ENCODE assay signal across 20 cellular contexts in the genomic region with DNA sequence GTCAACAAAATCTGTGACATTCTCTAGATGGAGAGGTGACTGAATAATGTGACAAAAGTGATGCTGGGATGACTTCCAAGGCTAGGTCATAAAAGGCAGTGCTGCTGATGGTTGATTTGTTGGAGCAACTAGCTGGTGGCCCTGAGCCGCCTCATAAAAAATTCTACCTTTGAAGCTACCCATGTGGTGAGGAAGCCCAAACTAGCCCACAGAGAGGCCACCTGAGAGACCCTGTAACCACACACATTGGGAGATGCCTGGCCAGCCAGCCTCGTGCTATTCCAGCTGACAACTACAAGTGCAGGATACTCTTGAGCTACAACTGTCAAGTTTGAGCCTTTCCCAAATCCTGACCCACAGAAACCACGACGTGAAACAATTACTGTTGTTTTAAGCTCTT. TPM values are rescaled to one million over a fixed set of nuclear protein-coding genes. Genes with fewer than 3 reads are reported as not detected.
A peak's percentile ranks its signal among the peaks of the same experiment; 100 is the strongest.
DNase-seq lines count a peak whose midpoint lies in the region; ATAC-seq, FAIRE-seq and TF ChIP-seq lines count a peak whose summit lies in the region.
"Had no signal": no experiment of that assay in that cellular context is flagged by ENCODE, and none has a peak within 500 bp of the region (broad histone marks: within the 10 kb centered on the region; RNA-seq: fewer than 3 reads in every experiment).

No MANE protein-coding gene starts in this region.

- TF ChIP-seq CTCF in HepG2 (CRISPR knock-in tag; IDR thresholded peaks at IDR 0.05) (no peak), BE2C (IDR thresholded peaks at IDR 0.05; ENCODE audit: low read depth, low read length) (no peak)

- H3K27me3 ChIP-seq in HepG2 (ENCODE audit: control insufficient read depth in 1 of 2, insufficient read depth in 2 of 2, low read length in 2 of 2) (no peaks in the 10 kb centered on the region), BE2C (no peaks in the 10 kb centered on the region)
- H3K27me3 ChIP-seq: brain microvascular endothelial cell, MG63, tibial artery had no signal

- no peaks in the 10 kb centered on the region for H3K9me3 Mint-ChIP-seq in activated CD4-positive, alpha-beta memory T cell treated with anti-CD3 and anti-CD28 coated beads for 36 hours
- no peaks in the 10 kb centered on the region for H3K9me3 Mint-ChIP-seq in activated CD4-positive, alpha-beta memory T cell treated with anti-CD3 and anti-CD28 coated beads, Interleukin-2, amount 10 ng/mL, durations not matched to agents 7 days and 5 days
- H3K9me3 Mint-ChIP-seq in stimulated activated naive CD8-positive, alpha-beta T cell treated with anti-CD3 and anti-CD28 coated beads, Interleukin-15, Interleukin-2, amounts not matched to agents 100 ng/mL and 50 ng/mL, for 24 hours: no peaks in the 10 kb centered on the region
- H3K9me3 Mint-ChIP-seq in stimulated activated naive CD8-positive, alpha-beta T cell treated with anti-CD3 and anti-CD28 coated beads, Interleukin-15, amount 100 ng/mL, for 72 hours: no peaks in the 10 kb centered on the region
- H3K9me3 Mint-ChIP-seq: immature natural killer cell had no signal

- H4K20me1 ChIP-seq in HepG2 (ENCODE audit: insufficient read depth, low read length): no peaks in the 10 kb centered on the region

- no peak for FAIRE-seq in HepG2 (lab: Jason Lieb, UNC)

- in situ Hi-C loops in HepG2 (cut with HindIII; ENCODE audit: extremely low pct_ligation_motif_present, low pct_unique_long_range_greater_than_20kb): no loop called here

- intact Hi-C loops in activated CD4-positive, alpha-beta memory T cell treated with anti-CD3 and anti-CD28 coated beads for 36 hours (cut with micrococcal nuclease): no loop called here
- intact Hi-C loops in HepG2 (cut with micrococcal nuclease; ENCODE audit: unreplicated experiment): no loop called here

- TF ChIP-seq POLR2A in HepG2 (IDR thresholded peaks at IDR 0.05; ENCODE audit: insufficient read depth in 1 of 2, low read depth in 2 of 2, low read length in 2 of 2): no peak

- no TSS peak for BruUV-seq in HepG2 (replicated peaks; lab: Mats Ljungman, UMichigan)

- DNase-seq in activated CD4-positive, alpha-beta memory T cell treated with anti-CD3 and anti-CD28 coated beads for 36 hours: no peak
- no peak for DNase-seq in activated CD4-positive, alpha-beta memory T cell treated with anti-CD3 and anti-CD28 coated beads, Interleukin-2, amount 10 ng/mL, durations not matched to agents 7 days and 5 days
- no peak for DNase-seq in stimulated activated naive CD8-positive, alpha-beta T cell treated with anti-CD3 and anti-CD28 coated beads, Interleukin-15, amount 100 ng/mL, for 72 hours
- no peak for DNase-seq in HepG2 (ENCODE audit: low spot score)
- DNase-seq in BE2C: no peak
- DNase-seq: ACHN; activated T-cell treated with anti-CD3 and anti-CD28 coated beads, Interleukin-2, amount 50 U/mL, for 1 hour; brain microvascular endothelial cell; C1 segment of cervical spinal cord; GOT3; immature natural killer cell; MG63; NCI-H1436 treated with DMSO at 0.1 percent for 48 hours; NCI-H524 treated with DMSO at 0.1 percent for 48 hours; occipital lobe had no signal

- POLR2A ChIA-PET in activated CD4-positive, alpha-beta memory T cell treated with anti-CD3 and anti-CD28 coated beads for 36 hours (lab: Charles Lee): interaction anchor here (1.7 kb wide), 1 partner anchor 22 kb away, joined by 5 read pairs; no protein-coding TSS in a partner anchor
- POLR2A ChIA-PET in activated CD4-positive, alpha-beta memory T cell treated with anti-CD3 and anti-CD28 coated beads, Interleukin-2, amount 10 ng/mL, durations not matched to agents 7 days and 5 days (lab: Charles Lee): interaction anchor here (6.1 kb wide), 1 partner anchor 23 kb away, joined by 49 read pairs; the partner anchor contains the start of gene CLTA
- POLR2A ChIA-PET in HepG2 (lab: Yijun Ruan, JAX): interaction anchor here (1.7 kb wide), 1 partner anchor 23 kb away, joined by 6 read pairs; the partner anchor contains the start of gene CLTA

- H3K4me1 ChIP-seq in HepG2 (ENCODE audit: insufficient read depth, low read length) (peaks cover 12% of the 10 kb centered on the region), BE2C (peaks cover under 1% of the 10 kb centered on the region)

- peaks cover 27 to 82% of the 10 kb centered on the region in 2 experiments for H3K36me3 ChIP-seq in HepG2 (replicated peaks in 1 of 2; ENCODE audit: control insufficient read depth in 1 of 2, insufficient read depth in 2 of 2, low read length in 2 of 2)
- H3K36me3 ChIP-seq in BE2C: peaks cover 77% of the 10 kb centered on the region

- no peak for TF ChIP-seq EP300 in HepG2 (IDR thresholded peaks at IDR 0.05; ENCODE audit: low read depth in 2 of 2, low read length in 2 of 2)
- no peak for TF ChIP-seq EP300 in HepG2 (CRISPR knock-in tag; IDR thresholded peaks at IDR 0.05; ENCODE audit: borderline replicate concordance)

- H3K9me3 ChIP-seq in HepG2 (ENCODE audit: low read length) (no peaks in the 10 kb centered on the region), BE2C (no peaks in the 10 kb centered on the region)
- H3K9me3 ChIP-seq: MG63, tibial artery had no signal

- H3K4me3 Mint-ChIP-seq in activated CD4-positive, alpha-beta memory T cell treated with anti-CD3 and anti-CD28 coated beads for 36 hours: no peak overlapping the region
- H3K4me3 Mint-ChIP-seq in activated CD4-positive, alpha-beta memory T cell treated with anti-CD3 and anti-CD28 coated beads, Interleukin-2, amount 10 ng/mL, durations not matched to agents 7 days and 5 days: no peak overlapping the region
- no peak overlapping the region for H3K4me3 Mint-ChIP-seq in stimulated activated naive CD8-positive, alpha-beta T cell treated with anti-CD3 and anti-CD28 coated beads, Interleukin-15, Interleukin-2, amounts not matched to agents 100 ng/mL and 50 ng/mL, for 24 hours
- H3K4me3 Mint-ChIP-seq in stimulated activated naive CD8-positive, alpha-beta T cell treated with anti-CD3 and anti-CD28 coated beads, Interleukin-15, amount 100 ng/mL, for 72 hours: no peak overlapping the region
- H3K4me3 Mint-ChIP-seq: immature natural killer cell had no signal

- H2AFZ ChIP-seq in HepG2 (ENCODE audit: low read length): no peak overlapping the region

- whole genome bisulfite sequencing in HepG2 (ENCODE audit: low lambda C conversion rate): 94% methylated on average over 4 of the region's 4 CpGs

- H3K36me3 Mint-ChIP-seq in activated CD4-positive, alpha-beta memory T cell treated with anti-CD3 and anti-CD28 coated beads for 36 hours: peaks cover 41% of the 10 kb centered on the region
- peaks cover 84% of the 10 kb centered on the region for H3K36me3 Mint-ChIP-seq in activated CD4-positive, alpha-beta memory T cell treated with anti-CD3 and anti-CD28 coated beads, Interleukin-2, amount 10 ng/mL, durations not matched to agents 7 days and 5 days (ENCODE audit: low read depth)
- H3K36me3 Mint-ChIP-seq in stimulated activated naive CD8-positive, alpha-beta T cell treated with anti-CD3 and anti-CD28 coated beads, Interleukin-15, Interleukin-2, amounts not matched to agents 100 ng/mL and 50 ng/mL, for 24 hours (ENCODE audit: low read depth): peaks cover 83% of the 10 kb centered on the region

- CTCF ChIA-PET in activated CD4-positive, alpha-beta memory T cell treated with anti-CD3 and anti-CD28 coated beads for 36 hours (lab: Charles Lee): interaction anchor here (0.5 to 0.6 kb wide), 2 partner anchors 29 to 78 kb away, joined by 3 read pairs; no protein-coding TSS in a partner anchor
- CTCF ChIA-PET in activated CD4-positive, alpha-beta memory T cell treated with anti-CD3 and anti-CD28 coated beads, Interleukin-2, amount 10 ng/mL, durations not matched to agents 7 days and 5 days (lab: Charles Lee): interaction anchor here (0.6 to 1.9 kb wide), 3 partner anchors 9 to 23 kb away, joined by 3 to 5 read pairs (median 3); partner anchors contain the start of gene CLTA
- CTCF ChIA-PET in HepG2 (lab: Yijun Ruan, JAX; ENCODE audit: low intra/inter-chr PET ratio, low total read pairs): no interaction called here

- H3K27ac Mint-ChIP-seq in activated CD4-positive, alpha-beta memory T cell treated with anti-CD3 and anti-CD28 coated beads for 36 hours: peak overlapping the region; percentile 19
- no peak overlapping the region for H3K27ac Mint-ChIP-seq in activated CD4-positive, alpha-beta memory T cell treated with anti-CD3 and anti-CD28 coated beads, Interleukin-2, amount 10 ng/mL, durations not matched to agents 7 days and 5 days
- peak overlapping the region; percentile 77 for H3K27ac Mint-ChIP-seq in stimulated activated naive CD8-positive, alpha-beta T cell treated with anti-CD3 and anti-CD28 coated beads, Interleukin-15, Interleukin-2, amounts not matched to agents 100 ng/mL and 50 ng/mL, for 24 hours
- peak overlapping the region in 1 of 2 donors; percentile 88 for H3K27ac Mint-ChIP-seq in stimulated activated naive CD8-positive, alpha-beta T cell treated with anti-CD3 and anti-CD28 coated beads, Interleukin-15, amount 100 ng/mL, for 72 hours

- no peak for TF ChIP-seq RAD21 in HepG2 (CRISPR knock-in tag; IDR thresholded peaks at IDR 0.05)

- peaks cover 56% of the 10 kb centered on the region for H3K4me1 Mint-ChIP-seq in activated CD4-positive, alpha-beta memory T cell treated with anti-CD3 and anti-CD28 coated beads for 36 hours (ENCODE audit: low read depth)
- H3K4me1 Mint-ChIP-seq in activated CD4-positive, alpha-beta memory T cell treated with anti-CD3 and anti-CD28 coated beads, Interleukin-2, amount 10 ng/mL, durations not matched to agents 7 days and 5 days: peaks cover 60% of the 10 kb centered on the region
- peaks cover 49% of the 10 kb centered on the region for H3K4me1 Mint-ChIP-seq in stimulated activated naive CD8-positive, alpha-beta T cell treated with anti-CD3 and anti-CD28 coated beads, Interleukin-15, Interleukin-2, amounts not matched to agents 100 ng/mL and 50 ng/mL, for 24 hours (ENCODE audit: low read depth)
- peaks cover 42% of the 10 kb centered on the region for H3K4me1 Mint-ChIP-seq in stimulated activated naive CD8-positive, alpha-beta T cell treated with anti-CD3 and anti-CD28 coated beads, Interleukin-15, amount 100 ng/mL, for 72 hours

- no peak for ATAC-seq in stimulated activated naive CD8-positive, alpha-beta T cell treated with anti-CD3 and anti-CD28 coated beads, Interleukin-15, amount 100 ng/mL, for 72 hours
- no peak for ATAC-seq in HepG2
- ATAC-seq in GM21723 (IDR thresholded peaks at IDR 0.05; ENCODE audit: unreplicated experiment): no peak
- ATAC-seq in HG02885 (IDR thresholded peaks at IDR 0.05; ENCODE audit: poor library complexity, unreplicated experiment): no peak

- peaks cover 16% of the 10 kb centered on the region for H3K79me2 ChIP-seq in HepG2 (ENCODE audit: insufficient read depth, low read length)

- H3K4me3 ChIP-seq in HepG2 (replicated peaks in 1 of 3; ENCODE audit: insufficient read depth in 1 of 3, low read depth in 2 of 3, low read length in 3 of 3) (no peak overlapping the region), BE2C (ENCODE audit: low read depth, low read length) (no peak overlapping the region)
- H3K4me3 ChIP-seq: MG63, tibial artery had no signal

- H3K27me3 Mint-ChIP-seq in activated CD4-positive, alpha-beta memory T cell treated with anti-CD3 and anti-CD28 coated beads for 36 hours: no peaks in the 10 kb centered on the region
- no peaks in the 10 kb centered on the region for H3K27me3 Mint-ChIP-seq in activated CD4-positive, alpha-beta memory T cell treated with anti-CD3 and anti-CD28 coated beads, Interleukin-2, amount 10 ng/mL, durations not matched to agents 7 days and 5 days
- no peaks in the 10 kb centered on the region for H3K27me3 Mint-ChIP-seq in stimulated activated naive CD8-positive, alpha-beta T cell treated with anti-CD3 and anti-CD28 coated beads, Interleukin-15, Interleukin-2, amounts not matched to agents 100 ng/mL and 50 ng/mL, for 24 hours
- H3K27me3 Mint-ChIP-seq in stimulated activated naive CD8-positive, alpha-beta T cell treated with anti-CD3 and anti-CD28 coated beads, Interleukin-15, amount 100 ng/mL, for 72 hours: no peaks in the 10 kb centered on the region

- no peak overlapping the region for H3K9ac ChIP-seq in HepG2 (ENCODE audit: insufficient read depth, low read depth, low read length)

- H3K27ac ChIP-seq in HepG2 (ENCODE audit: extremely low read length, insufficient read depth, low read length): no peak overlapping the region
- H3K27ac ChIP-seq: brain microvascular endothelial cell had no signal

- no peak overlapping the region for H3K4me2 ChIP-seq in HepG2 (ENCODE audit: low read depth, low read length)

RNA-seq across cellular contexts. Expression of gene CLTA, which starts 22.7 kb away (rescaled TPM):
- 100 to 1,000 TPM; 139 to 144 TPM for total RNA-seq in activated CD4-positive, alpha-beta memory T cell treated with anti-CD3 and anti-CD28 coated beads for 36 hours
- 100 to 1,000 TPM; 150 to 151 TPM for total RNA-seq in activated CD4-positive, alpha-beta memory T cell treated with anti-CD3 and anti-CD28 coated beads, Interleukin-2, amount 10 ng/mL, durations not matched to agents 7 days and 5 days
- total RNA-seq in HepG2 (2016; rRNA removed; fragmentation: Illumina TruSeq; extraction: Trizol): 222 and 227 TPM in 2 replicates
- 77.4 and 77.5 TPM in 2 replicates for total RNA-seq in HepG2 (2016; cell fraction: cytosol; rRNA removed; fragmentation: Illumina TruSeq; extraction: Trizol; ENCODE audit: low read depth)
- 223 and 230 TPM in 2 replicates for total RNA-seq in HepG2 (2016; cell fraction: insoluble cytoplasmic fraction; rRNA removed; fragmentation: Illumina TruSeq; extraction: Trizol)
- 134 and 142 TPM in 2 replicates for total RNA-seq in HepG2 (2016; cell fraction: membrane; rRNA removed; fragmentation: Illumina TruSeq; extraction: Trizol)
- 66.4 and 74.6 TPM in 2 replicates for total RNA-seq in HepG2 (2016; cell fraction: nucleus; rRNA removed; fragmentation: Illumina TruSeq; extraction: Trizol)
- 110 and 143 TPM in 2 replicates for polyA plus RNA-seq in HepG2 (2011; rRNA removed)
- 131 and 141 TPM in 2 replicates for polyA plus RNA-seq in HepG2 (2011; cell fraction: cytosol; rRNA removed)
- 33.5 and 40.0 TPM in 2 replicates for polyA plus RNA-seq in HepG2 (2011; cell fraction: nucleus; rRNA removed)
- polyA plus RNA-seq in HepG2 (2012): 138 and 142 TPM in 2 replicates
- 80.6 and 83.8 TPM in 2 replicates for polyA plus RNA-seq in HepG2 (2016; cell fraction: cytosol; fragmentation: Illumina TruSeq; extraction: Trizol; ENCODE audit: low read depth)
- polyA plus RNA-seq in HepG2 (2016; cell fraction: insoluble cytoplasmic fraction; fragmentation: Illumina TruSeq; extraction: Trizol; ENCODE audit: low read depth): 243 and 252 TPM in 2 replicates
- polyA plus RNA-seq in HepG2 (2016; cell fraction: membrane; fragmentation: Illumina TruSeq; extraction: Trizol; ENCODE audit: low read depth): 122 and 129 TPM in 2 replicates
- 116 and 119 TPM in 2 replicates for polyA plus RNA-seq in HepG2 (2016; cell fraction: nucleus; fragmentation: Illumina TruSeq; extraction: Trizol; ENCODE audit: insufficient read depth, low read depth)
- 57.2 and 96.3 TPM in 2 replicates for polyA minus RNA-seq in HepG2 (2011; rRNA and poly(A)+ RNA removed; ENCODE audit: low replicate concordance)
- polyA minus RNA-seq in HepG2 (2011; cell fraction: cytosol; rRNA and poly(A)+ RNA removed): 62.5 and 79.0 TPM in 2 replicates
- polyA minus RNA-seq in HepG2 (2011; cell fraction: nucleus; rRNA and poly(A)+ RNA removed): 17.6 and 26.5 TPM in 2 replicates
- 209 TPM for polyA plus RNA-seq in BE2C (2012; ENCODE audit: insufficient read depth, insufficient read length, low read depth)

RNA-seq across cellular contexts. Expression of gene CCIN, which starts 44.2 kb away (rescaled TPM):
- not detected for total RNA-seq in activated CD4-positive, alpha-beta memory T cell treated with anti-CD3 and anti-CD28 coated beads for 36 hours
- under 1 TPM in 1 of 2 experiments, not detected in 1; 0.13 TPM for total RNA-seq in activated CD4-positive, alpha-beta memory T cell treated with anti-CD3 and anti-CD28 coated beads, Interleukin-2, amount 10 ng/mL, durations not matched to agents 7 days and 5 days
- total RNA-seq in HepG2 (2016; rRNA removed; fragmentation: Illumina TruSeq; extraction: Trizol): not detected in 2 replicates
- total RNA-seq in HepG2 (2016; cell fraction: cytosol; rRNA removed; fragmentation: Illumina TruSeq; extraction: Trizol; ENCODE audit: low read depth): not detected in 2 replicates
- not detected in 2 replicates for total RNA-seq in HepG2 (2016; cell fraction: insoluble cytoplasmic fraction; rRNA removed; fragmentation: Illumina TruSeq; extraction: Trizol)
- total RNA-seq in HepG2 (2016; cell fraction: membrane; rRNA removed; fragmentation: Illumina TruSeq; extraction: Trizol): not detected in 2 replicates
- not detected in 2 replicates for total RNA-seq in HepG2 (2016; cell fraction: nucleus; rRNA removed; fragmentation: Illumina TruSeq; extraction: Trizol)
- polyA plus RNA-seq in HepG2 (2011; rRNA removed): not detected in 2 replicates
- polyA plus RNA-seq in HepG2 (2011; cell fraction: cytosol; rRNA removed): 0.04 TPM in 1 of 2 replicates, not detected in the other
- 0.07 TPM in 1 of 2 replicates, not detected in the other for polyA plus RNA-seq in HepG2 (2011; cell fraction: nucleus; rRNA removed)
- not detected in 2 replicates for polyA plus RNA-seq in HepG2 (2012)
- polyA plus RNA-seq in HepG2 (2016; cell fraction: cytosol; fragmentation: Illumina TruSeq; extraction: Trizol; ENCODE audit: low read depth): not detected in 2 replicates
- not detected in 2 replicates for polyA plus RNA-seq in HepG2 (2016; cell fraction: insoluble cytoplasmic fraction; fragmentation: Illumina TruSeq; extraction: Trizol; ENCODE audit: low read depth)
- not detected in 2 replicates for polyA plus RNA-seq in HepG2 (2016; cell fraction: membrane; fragmentation: Illumina TruSeq; extraction: Trizol; ENCODE audit: low read depth)
- polyA plus RNA-seq in HepG2 (2016; cell fraction: nucleus; fragmentation: Illumina TruSeq; extraction: Trizol; ENCODE audit: insufficient read depth, low read depth): not detected in 2 replicates
- not detected in 2 replicates for polyA minus RNA-seq in HepG2 (2011; rRNA and poly(A)+ RNA removed; ENCODE audit: low replicate concordance)
- not detected in 2 replicates for polyA minus RNA-seq in HepG2 (2011; cell fraction: cytosol; rRNA and poly(A)+ RNA removed)
- polyA minus RNA-seq in HepG2 (2011; cell fraction: nucleus; rRNA and poly(A)+ RNA removed): not detected in 2 replicates
- not detected for polyA plus RNA-seq in BE2C (2012; ENCODE audit: insufficient read depth, insufficient read length, low read depth)
- total RNA-seq: lower leg skin, occipital lobe had no signal

RNA-seq across cellular contexts. Expression of gene GNE, which starts 44.9 kb away (rescaled TPM):
- total RNA-seq in activated CD4-positive, alpha-beta memory T cell treated with anti-CD3 and anti-CD28 coated beads for 36 hours: 10 to 100 TPM; 19.2 to 20.5 TPM
- total RNA-seq in activated CD4-positive, alpha-beta memory T cell treated with anti-CD3 and anti-CD28 coated beads, Interleukin-2, amount 10 ng/mL, durations not matched to agents 7 days and 5 days: 10 to 100 TPM; 22.0 to 23.0 TPM
- 24.1 and 38.8 TPM in 2 replicates for total RNA-seq in HepG2 (2016; rRNA removed; fragmentation: Illumina TruSeq; extraction: Trizol)
- 4.5 and 5.6 TPM in 2 replicates for total RNA-seq in HepG2 (2016; cell fraction: cytosol; rRNA removed; fragmentation: Illumina TruSeq; extraction: Trizol; ENCODE audit: low read depth)
- total RNA-seq in HepG2 (2016; cell fraction: insoluble cytoplasmic fraction; rRNA removed; fragmentation: Illumina TruSeq; extraction: Trizol): 25.0 and 37.4 TPM in 2 replicates
- 7.5 and 7.7 TPM in 2 replicates for total RNA-seq in HepG2 (2016; cell fraction: membrane; rRNA removed; fragmentation: Illumina TruSeq; extraction: Trizol)
- 13.4 and 14.4 TPM in 2 replicates for total RNA-seq in HepG2 (2016; cell fraction: nucleus; rRNA removed; fragmentation: Illumina TruSeq; extraction: Trizol)
- polyA plus RNA-seq in HepG2 (2011; rRNA removed): 15.9 and 16.1 TPM in 2 replicates
- polyA plus RNA-seq in HepG2 (2011; cell fraction: cytosol; rRNA removed): 15.4 and 20.4 TPM in 2 replicates
- polyA plus RNA-seq in HepG2 (2011; cell fraction: nucleus; rRNA removed): 7.7 and 9.8 TPM in 2 replicates
- polyA plus RNA-seq in HepG2 (2012): 13.6 and 14.9 TPM in 2 replicates
- 0.58 and 0.62 TPM in 2 replicates for polyA plus RNA-seq in HepG2 (2016; cell fraction: cytosol; fragmentation: Illumina TruSeq; extraction: Trizol; ENCODE audit: low read depth)
- polyA plus RNA-seq in HepG2 (2016; cell fraction: insoluble cytoplasmic fraction; fragmentation: Illumina TruSeq; extraction: Trizol; ENCODE audit: low read depth): 27.2 and 28.0 TPM in 2 replicates
- 2.4 and 2.7 TPM in 2 replicates for polyA plus RNA-seq in HepG2 (2016; cell fraction: membrane; fragmentation: Illumina TruSeq; extraction: Trizol; ENCODE audit: low read depth)
- polyA plus RNA-seq in HepG2 (2016; cell fraction: nucleus; fragmentation: Illumina TruSeq; extraction: Trizol; ENCODE audit: insufficient read depth, low read depth): 15.6 TPM in 2 replicates
- 51.9 and 55.1 TPM in 2 replicates for polyA minus RNA-seq in HepG2 (2011; rRNA and poly(A)+ RNA removed; ENCODE audit: low replicate concordance)
- polyA minus RNA-seq in HepG2 (2011; cell fraction: cytosol; rRNA and poly(A)+ RNA removed): 24.8 and 24.9 TPM in 2 replicates
- 16.0 and 19.8 TPM in 2 replicates for polyA minus RNA-seq in HepG2 (2011; cell fraction: nucleus; rRNA and poly(A)+ RNA removed)
- 3.7 TPM for polyA plus RNA-seq in BE2C (2012; ENCODE audit: insufficient read depth, insufficient read length, low read depth)
